In the genomic region with DNA sequence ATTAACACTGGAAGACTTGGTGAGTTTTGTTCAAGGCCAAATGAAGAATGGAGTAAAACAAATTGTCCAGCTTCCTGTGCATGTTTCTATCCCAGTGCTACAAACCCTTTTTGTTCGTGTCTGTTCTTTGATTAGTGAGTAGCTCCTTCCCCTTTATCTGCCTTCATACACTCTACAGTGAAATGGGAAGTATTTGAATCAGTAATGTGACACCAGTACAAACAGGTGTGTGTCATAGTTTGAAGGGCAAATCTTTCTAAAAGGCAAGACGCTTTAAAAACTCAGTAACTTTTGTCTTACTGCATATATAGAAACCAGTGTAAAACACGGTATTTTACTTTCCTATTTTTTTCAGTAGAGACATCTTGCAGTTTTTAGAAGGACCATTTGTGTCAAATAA, we compare ENCODE assay signal across 1 cellular context.
TF ChIP-seq lines count a peak whose summit lies in the region.

No MANE protein-coding gene starts in this region.

TF ChIP-seq in GM12878, 131 proteins besides CTCF, POLR2A, EP300 and RAD21 (continued from another document):
- TF ChIP-seq, protein P1, sequence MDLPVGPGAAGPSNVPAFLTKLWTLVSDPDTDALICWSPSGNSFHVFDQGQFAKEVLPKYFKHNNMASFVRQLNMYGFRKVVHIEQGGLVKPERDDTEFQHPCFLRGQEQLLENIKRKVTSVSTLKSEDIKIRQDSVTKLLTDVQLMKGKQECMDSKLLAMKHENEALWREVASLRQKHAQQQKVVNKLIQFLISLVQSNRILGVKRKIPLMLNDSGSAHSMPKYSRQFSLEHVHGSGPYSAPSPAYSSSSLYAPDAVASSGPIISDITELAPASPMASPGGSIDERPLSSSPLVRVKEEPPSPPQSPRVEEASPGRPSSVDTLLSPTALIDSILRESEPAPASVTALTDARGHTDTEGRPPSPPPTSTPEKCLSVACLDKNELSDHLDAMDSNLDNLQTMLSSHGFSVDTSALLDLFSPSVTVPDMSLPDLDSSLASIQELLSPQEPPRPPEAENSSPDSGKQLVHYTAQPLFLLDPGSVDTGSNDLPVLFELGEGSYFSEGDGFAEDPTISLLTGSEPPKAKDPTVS (IDR thresholded peaks at IDR 0.05; ENCODE audit: low read depth, low read length): no peak
- TF ChIP-seq RB1 (IDR thresholded peaks at IDR 0.05; ENCODE audit: borderline replicate concordance) (no peak), RUNX3 (IDR thresholded peaks at IDR 0.05; ENCODE audit: low read length) (no peak), FOXK2 (IDR thresholded peaks at IDR 0.05) (no peak), POLR2AphosphoS5 (IDR thresholded peaks at IDR 0.05; ENCODE audit: low read length) (no peak)
- TF ChIP-seq, protein P2, sequence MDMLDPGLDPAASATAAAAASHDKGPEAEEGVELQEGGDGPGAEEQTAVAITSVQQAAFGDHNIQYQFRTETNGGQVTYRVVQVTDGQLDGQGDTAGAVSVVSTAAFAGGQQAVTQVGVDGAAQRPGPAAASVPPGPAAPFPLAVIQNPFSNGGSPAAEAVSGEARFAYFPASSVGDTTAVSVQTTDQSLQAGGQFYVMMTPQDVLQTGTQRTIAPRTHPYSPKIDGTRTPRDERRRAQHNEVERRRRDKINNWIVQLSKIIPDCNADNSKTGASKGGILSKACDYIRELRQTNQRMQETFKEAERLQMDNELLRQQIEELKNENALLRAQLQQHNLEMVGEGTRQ (IDR thresholded peaks at IDR 0.05; ENCODE audit: borderline replicate concordance, low read depth, low read length): no peak
